8 cellular contexts compared by ENCODE assay signal in genomic region chr5:81851481-81852178, GRCh38.
DNase-seq lines count a peak whose midpoint lies in the region; ATAC-seq and TF ChIP-seq lines count a peak whose summit lies in the region.

No MANE protein-coding gene starts in this region.

- no peaks in the 10 kb centered on the region for H3K36me3 Mint-ChIP-seq in GM23338 (ENCODE audit: low read depth)
- H3K36me3 Mint-ChIP-seq in naive thymus-derived CD8-positive, alpha-beta T cell: no peaks in the 10 kb centered on the region
- H3K36me3 Mint-ChIP-seq in stimulated activated naive B cell treated with anti-CD40 and anti-IgM and Interleukin-4, amounts not matched to agents 10 μg/mL and 1 μg/mL and 100 μg/mL, for 72 hours: no peaks in the 10 kb centered on the region

- H3K27ac Mint-ChIP-seq in GM23338: peak overlapping the region; percentile 99
- peak overlapping the region; percentile 89 to 100 (median 97) for H3K27ac Mint-ChIP-seq in naive thymus-derived CD8-positive, alpha-beta T cell
- peak overlapping the region; percentile 96 for H3K27ac Mint-ChIP-seq in stimulated activated naive B cell treated with anti-CD40 and anti-IgM and Interleukin-4, amounts not matched to agents 10 μg/mL and 1 μg/mL and 100 μg/mL, for 72 hours

- H3K4me3 ChIP-seq in DOHH2 (ENCODE audit: low read length) (peak overlapping the region; percentile 79), GM23338 (peak overlapping the region; percentile 50)

- ATAC-seq in GM23338: peak; percentile 87
- ATAC-seq in naive thymus-derived CD8-positive, alpha-beta T cell: peak; percentile 87 to 88
- peak; percentile 94 for ATAC-seq in stimulated activated naive B cell treated with anti-CD40 and anti-IgM and Interleukin-4, amounts not matched to agents 10 μg/mL and 1 μg/mL and 100 μg/mL, for 72 hours (replicated peaks)

- H3K27me3 Mint-ChIP-seq in GM23338 (ENCODE audit: insufficient read depth, low read depth, poor library complexity): peaks cover 9% of the 10 kb centered on the region
- H3K27me3 Mint-ChIP-seq in naive thymus-derived CD8-positive, alpha-beta T cell: no peaks in the 10 kb centered on the region
- H3K27me3 Mint-ChIP-seq in stimulated activated naive B cell treated with anti-CD40 and anti-IgM and Interleukin-4, amounts not matched to agents 10 μg/mL and 1 μg/mL and 100 μg/mL, for 72 hours: peaks cover 0 to 9% of the 10 kb centered on the region in 2 donors

- peaks cover 63% of the 10 kb centered on the region for H3K4me1 Mint-ChIP-seq in GM23338
- H3K4me1 Mint-ChIP-seq in naive thymus-derived CD8-positive, alpha-beta T cell: peaks cover 29 to 61% (median 49%) of the 10 kb centered on the region in 4 donors
- H3K4me1 Mint-ChIP-seq in stimulated activated naive B cell treated with anti-CD40 and anti-IgM and Interleukin-4, amounts not matched to agents 10 μg/mL and 1 μg/mL and 100 μg/mL, for 72 hours: peaks cover 26 to 45% of the 10 kb centered on the region in 2 donors

- CTCF ChIA-PET in RWPE1 (lab: Yijun Ruan, JAX): interaction anchor here (0.5 to 1.5 kb wide), 3 partner anchors 101 to 345 kb away, joined by 3 to 8 read pairs (median 4); partner anchors contain the start of gene SSBP2

- H2AFZ ChIP-seq in GM23338: no peak overlapping the region

- H3K4me2 ChIP-seq in DOHH2 (ENCODE audit: low read length) (peak overlapping the region; percentile 88), GM23338 (peak overlapping the region; percentile 75)

- DNase-seq in GM23338 (ENCODE audit: low spot score) (peak; percentile 98), LoVo (ENCODE audit: low spot score) (peak; percentile 95), RWPE1 (ENCODE audit: low spot score) (peak; percentile 95), fibroblast of peridontal ligament (ENCODE audit: extremely low read depth) (peak; percentile 96)
- peak; percentile 77 for DNase-seq in activated T-helper 9 cell treated with anti-CD3 and anti-CD28 coated beads, Interleukin-2, amount 50 U/mL, for 16 hours (ENCODE audit: low read depth)
- peak; percentile 83 to 91 (median 85) for DNase-seq in naive thymus-derived CD8-positive, alpha-beta T cell
- peak; percentile 86 for DNase-seq in stimulated activated naive B cell treated with anti-CD40 and anti-IgM and Interleukin-4, amounts not matched to agents 10 μg/mL and 1 μg/mL and 100 μg/mL, for 72 hours

- H3K4me1 ChIP-seq in DOHH2 (ENCODE audit: control insufficient read depth, low read length) (peaks cover 57% of the 10 kb centered on the region), GM23338 (ENCODE audit: insufficient read depth) (peaks cover 65% of the 10 kb centered on the region)

- H3K9me3 Mint-ChIP-seq in GM23338: no peaks in the 10 kb centered on the region
- no peaks in the 10 kb centered on the region for H3K9me3 Mint-ChIP-seq in naive thymus-derived CD8-positive, alpha-beta T cell
- no peaks in the 10 kb centered on the region for H3K9me3 Mint-ChIP-seq in stimulated activated naive B cell treated with anti-CD40 and anti-IgM and Interleukin-4, amounts not matched to agents 10 μg/mL and 1 μg/mL and 100 μg/mL, for 72 hours

- H3K27ac ChIP-seq in DOHH2 (ENCODE audit: low read depth, low read length) (peak overlapping the region; percentile 93), GM23338 (ENCODE audit: low read depth) (peak overlapping the region; percentile 94), RWPE1 (peak overlapping the region; percentile 94)

- H4K20me1 ChIP-seq in DOHH2 (ENCODE audit: control insufficient read depth, insufficient read depth, low read depth, low read length) (no peaks in the 10 kb centered on the region), GM23338 (replicated peaks; ENCODE audit: insufficient read depth) (no peaks in the 10 kb centered on the region)

- H3F3A ChIP-seq in DOHH2 (ENCODE audit: control insufficient read depth, insufficient read depth): peaks cover 13% of the 10 kb centered on the region
- peaks cover 3% of the 10 kb centered on the region for H3F3A ChIP-seq in GM23338 (replicated peaks; ENCODE audit: low read depth)

- H3K9me2 ChIP-seq in DOHH2 (replicated peaks; ENCODE audit: control insufficient read depth, low read length) (no peaks in the 10 kb centered on the region), GM23338 (ENCODE audit: insufficient read depth) (no peaks in the 10 kb centered on the region; the same call in 1 of the 2 replicates)

- H3K36me3 ChIP-seq in DOHH2 (ENCODE audit: control insufficient read depth, low read length) (no peaks in the 10 kb centered on the region), GM23338 (ENCODE audit: insufficient read depth) (no peaks in the 10 kb centered on the region)

- peak overlapping the region; percentile 77 for H3K4me3 Mint-ChIP-seq in GM23338
- peak overlapping the region; percentile 88 to 97 (median 94) for H3K4me3 Mint-ChIP-seq in naive thymus-derived CD8-positive, alpha-beta T cell
- H3K4me3 Mint-ChIP-seq in stimulated activated naive B cell treated with anti-CD40 and anti-IgM and Interleukin-4, amounts not matched to agents 10 μg/mL and 1 μg/mL and 100 μg/mL, for 72 hours: peak overlapping the region; percentile 88 to 95

- no peak for TF ChIP-seq CTCF in DOHH2 (IDR thresholded peaks at IDR 0.05; ENCODE audit: low read depth, low read length, poor library complexity, severe bottlenecking)
- no peak for TF ChIP-seq CTCF in GM23338 (conservative IDR thresholded peaks at IDR 0.05; ENCODE audit: low read depth in 2 of 2)
- TF ChIP-seq CTCF in RWPE1 (conservative IDR thresholded peaks at IDR 0.05; ENCODE audit: low read depth): no peak

- H3K9me3 ChIP-seq in DOHH2 (ENCODE audit: control insufficient read depth, insufficient read depth, low read length): no peaks in the 10 kb centered on the region

- POLR2A ChIA-PET in RWPE1 (lab: Yijun Ruan, JAX; ENCODE audit: low non-redundant PET): interaction anchor here (0.6 to 3.1 kb wide), 6 partner anchors 21 to 255 kb away, joined by 3 to 43 read pairs (median 4); partner anchors contain the start of genes ATG10 and SSBP2
- POLR2A ChIA-PET in naive thymus-derived CD8-positive, alpha-beta T cell (lab: Charles Lee): interaction anchor here (0.6 to 5.8 kb wide), 22 partner anchors 9 to 427 kb away, joined by 3 to 190 read pairs (median 4); partner anchors contain the start of genes ATG10, RPS23 and SSBP2

- H3K27me3 ChIP-seq in DOHH2 (ENCODE audit: control insufficient read depth, low read length) (no peaks in the 10 kb centered on the region), GM23338 (ENCODE audit: insufficient read depth) (no peaks in the 10 kb centered on the region)

- H3K79me2 ChIP-seq in DOHH2 (ENCODE audit: control insufficient read depth, low read length): peaks cover 6% of the 10 kb centered on the region
- H3K79me2 ChIP-seq in GM23338 (replicated peaks; ENCODE audit: insufficient read depth): no peaks in the 10 kb centered on the region

TF ChIP-seq in GM23338, 12 proteins besides CTCF, POLR2A, EP300 and RAD21 (continues in another document):
- TF ChIP-seq, protein P1, sequence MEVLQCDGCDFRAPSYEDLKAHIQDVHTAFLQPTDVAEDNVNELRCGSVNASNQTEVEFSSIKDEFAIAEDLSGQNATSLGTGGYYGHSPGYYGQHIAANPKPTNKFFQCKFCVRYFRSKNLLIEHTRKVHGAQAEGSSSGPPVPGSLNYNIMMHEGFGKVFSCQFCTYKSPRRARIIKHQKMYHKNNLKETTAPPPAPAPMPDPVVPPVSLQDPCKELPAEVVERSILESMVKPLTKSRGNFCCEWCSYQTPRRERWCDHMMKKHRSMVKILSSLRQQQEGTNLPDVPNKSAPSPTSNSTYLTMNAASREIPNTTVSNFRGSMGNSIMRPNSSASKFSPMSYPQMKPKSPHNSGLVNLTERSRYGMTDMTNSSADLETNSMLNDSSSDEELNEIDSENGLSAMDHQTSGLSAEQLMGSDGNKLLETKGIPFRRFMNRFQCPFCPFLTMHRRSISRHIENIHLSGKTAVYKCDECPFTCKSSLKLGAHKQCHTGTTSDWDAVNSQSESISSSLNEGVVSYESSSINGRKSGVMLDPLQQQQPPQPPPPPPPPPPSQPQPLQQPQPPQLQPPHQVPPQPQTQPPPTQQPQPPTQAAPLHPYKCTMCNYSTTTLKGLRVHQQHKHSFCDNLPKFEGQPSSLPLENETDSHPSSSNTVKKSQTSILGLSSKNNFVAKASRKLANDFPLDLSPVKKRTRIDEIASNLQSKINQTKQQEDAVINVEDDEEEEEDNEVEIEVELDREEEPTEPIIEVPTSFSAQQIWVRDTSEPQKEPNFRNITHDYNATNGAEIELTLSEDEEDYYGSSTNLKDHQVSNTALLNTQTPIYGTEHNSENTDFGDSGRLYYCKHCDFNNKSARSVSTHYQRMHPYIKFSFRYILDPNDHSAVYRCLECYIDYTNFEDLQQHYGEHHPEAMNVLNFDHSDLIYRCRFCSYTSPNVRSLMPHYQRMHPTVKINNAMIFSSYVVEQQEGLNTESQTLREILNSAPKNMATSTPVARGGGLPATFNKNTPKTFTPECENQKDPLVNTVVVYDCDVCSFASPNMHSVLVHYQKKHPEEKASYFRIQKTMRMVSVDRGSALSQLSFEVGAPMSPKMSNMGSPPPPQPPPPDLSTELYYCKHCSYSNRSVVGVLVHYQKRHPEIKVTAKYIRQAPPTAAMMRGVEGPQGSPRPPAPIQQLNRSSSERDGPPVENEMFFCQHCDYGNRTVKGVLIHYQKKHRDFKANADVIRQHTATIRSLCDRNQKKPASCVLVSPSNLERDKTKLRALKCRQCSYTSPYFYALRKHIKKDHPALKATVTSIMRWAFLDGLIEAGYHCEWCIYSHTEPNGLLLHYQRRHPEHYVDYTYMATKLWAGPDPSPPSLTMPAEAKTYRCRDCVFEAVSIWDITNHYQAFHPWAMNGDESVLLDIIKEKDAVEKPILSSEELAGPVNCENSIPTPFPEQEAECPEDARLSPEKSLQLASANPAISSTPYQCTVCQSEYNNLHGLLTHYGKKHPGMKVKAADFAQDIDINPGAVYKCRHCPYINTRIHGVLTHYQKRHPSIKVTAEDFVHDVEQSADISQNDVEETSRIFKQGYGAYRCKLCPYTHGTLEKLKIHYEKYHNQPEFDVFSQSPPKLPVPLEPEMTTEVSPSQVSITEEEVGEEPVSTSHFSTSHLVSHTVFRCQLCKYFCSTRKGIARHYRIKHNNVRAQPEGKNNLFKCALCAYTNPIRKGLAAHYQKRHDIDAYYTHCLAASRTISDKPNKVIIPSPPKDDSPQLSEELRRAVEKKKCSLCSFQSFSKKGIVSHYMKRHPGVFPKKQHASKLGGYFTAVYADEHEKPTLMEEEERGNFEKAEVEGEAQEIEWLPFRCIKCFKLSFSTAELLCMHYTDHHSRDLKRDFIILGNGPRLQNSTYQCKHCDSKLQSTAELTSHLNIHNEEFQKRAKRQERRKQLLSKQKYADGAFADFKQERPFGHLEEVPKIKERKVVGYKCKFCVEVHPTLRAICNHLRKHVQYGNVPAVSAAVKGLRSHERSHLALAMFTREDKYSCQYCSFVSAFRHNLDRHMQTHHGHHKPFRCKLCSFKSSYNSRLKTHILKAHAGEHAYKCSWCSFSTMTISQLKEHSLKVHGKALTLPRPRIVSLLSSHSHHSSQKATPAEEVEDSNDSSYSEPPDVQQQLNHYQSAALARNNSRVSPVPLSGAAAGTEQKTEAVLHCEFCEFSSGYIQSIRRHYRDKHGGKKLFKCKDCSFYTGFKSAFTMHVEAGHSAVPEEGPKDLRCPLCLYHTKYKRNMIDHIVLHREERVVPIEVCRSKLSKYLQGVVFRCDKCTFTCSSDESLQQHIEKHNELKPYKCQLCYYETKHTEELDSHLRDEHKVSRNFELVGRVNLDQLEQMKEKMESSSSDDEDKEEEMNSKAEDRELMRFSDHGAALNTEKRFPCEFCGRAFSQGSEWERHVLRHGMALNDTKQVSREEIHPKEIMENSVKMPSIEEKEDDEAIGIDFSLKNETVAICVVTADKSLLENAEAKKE (CRISPR knock-in tag; IDR thresholded peaks at IDR 0.05): no peak

Comparison
In these comparisons a context has a peak if more than half of its experiments do, and no peak if none do; other contexts are left out.
1. Peak in every context shown above with its lines: DNase-seq, ATAC-seq, H3K4me3 ChIP-seq and H3K27ac ChIP-seq.